ENCODE assay signal across 16 cellular contexts in the genomic region with DNA sequence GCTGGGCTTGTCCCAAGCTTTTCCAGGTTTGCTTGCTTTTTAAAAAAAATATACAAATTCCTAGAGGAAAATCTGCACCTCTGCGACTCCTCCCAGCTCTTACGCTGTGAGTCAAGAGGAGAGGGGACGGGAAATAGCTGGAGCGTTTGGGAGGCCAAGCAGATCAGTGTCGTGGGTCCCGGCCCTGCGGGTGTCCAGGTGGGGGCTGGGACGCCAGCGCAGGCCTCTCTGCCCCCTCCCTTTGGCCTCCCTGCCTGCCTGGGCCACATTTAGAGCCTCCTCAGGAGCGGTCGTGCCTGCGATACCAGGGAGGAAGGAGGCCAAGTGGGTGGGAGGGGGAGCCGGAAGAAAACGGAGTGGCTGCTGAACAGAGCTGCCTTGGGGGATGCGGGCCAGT. TPM values are rescaled to one million over a fixed set of nuclear protein-coding genes. Genes with fewer than 3 reads are reported as not detected.
DNase-seq lines count a peak whose midpoint lies in the region; ATAC-seq, FAIRE-seq and TF ChIP-seq lines count a peak whose summit lies in the region.
"Had no signal": no experiment of that assay in that cellular context is flagged by ENCODE, and none has a peak within 500 bp of the region (broad histone marks: within the 10 kb centered on the region; RNA-seq: fewer than 3 reads in every experiment).

No MANE protein-coding gene starts in this region.

- TF ChIP-seq POLR2A in H1 (IDR thresholded peaks at IDR 0.05; ENCODE audit: control extremely low read depth in 1 of 2, low read depth in 2 of 2, low read length in 2 of 2): no peak

- no peak overlapping the region for H2BK12ac ChIP-seq in H1 (ENCODE audit: low read depth, low read length)

- no peaks in the 10 kb centered on the region for H3K23me2 ChIP-seq in H1 (ENCODE audit: low read depth, low read length)

- peak overlapping the region; percentile 65; the same call in 1 of the 2 replicates for H4K8ac ChIP-seq in H1 (ENCODE audit: extremely low read depth, insufficient read depth, low read length)

- no peak overlapping the region for H2AK5ac ChIP-seq in H1 (ENCODE audit: low read depth, low read length)

- 45% methylated on average over 13 of the region's 15 CpGs; no CpG with 5 or more reads in 1 of the 2 experiments for WGBS in H1 (ENCODE audit: extremely low coverage in 1 of 2, insufficient coverage in 1 of 2, insufficient read length in 1 of 2, insufficient replicate concordance in 2 of 2, low coverage in 1 of 2, low lambda C conversion rate in 2 of 2, missing lambda C conversion rate in 1 of 2), 2 experiments

- H3K14ac ChIP-seq in H1 (ENCODE audit: insufficient read length): no peak overlapping the region

- no peak for TF ChIP-seq RAD21 in H1 (IDR thresholded peaks at IDR 0.05 in 1 of 2, conservative IDR thresholded peaks at IDR 0.05 in 1 of 2; ENCODE audit: low read depth in 2 of 2, low read length in 2 of 2)
- no peak for TF ChIP-seq RAD21 in neural cell (conservative IDR thresholded peaks at IDR 0.05)

- no peak overlapping the region for H4K91ac ChIP-seq in H1 (replicated peaks; ENCODE audit: insufficient read length, low read length)

- H3K9me2 ChIP-seq in neural cell (ENCODE audit: insufficient read depth, low read length): no peaks in the 10 kb centered on the region

- no peak overlapping the region for H2BK120ac ChIP-seq in H1 (replicated peaks; ENCODE audit: low read depth, low read length)

- no peak for TF ChIP-seq EP300 in H1 (IDR thresholded peaks at IDR 0.05; ENCODE audit: borderline replicate concordance in 1 of 2, low read depth in 2 of 2, low read length in 2 of 2)
- no peak for TF ChIP-seq EP300 in neural cell (conservative IDR thresholded peaks at IDR 0.05; ENCODE audit: poor library complexity, severe bottlenecking)

- H3K36me3 ChIP-seq in H1 (ENCODE audit: control insufficient read depth in 2 of 4, insufficient read depth in 4 of 4, low read length in 3 of 4) (no peaks in the 10 kb centered on the region; a peak in 1 of 8 replicates), neural cell (ENCODE audit: insufficient read depth, low read length) (no peaks in the 10 kb centered on the region), skeletal muscle tissue (ENCODE audit: control insufficient read depth in 3 of 3, insufficient read depth in 3 of 3, low read length in 3 of 3) (peaks cover 0 to 2% (median 1%) of the 10 kb centered on the region in 3 donors)
- H3K36me3 ChIP-seq: BLaER1 treated with 17β-estradiol and CSF1 and Interleukin-3, amounts not matched to agents 10 nM and 100 nM had no signal

- H3K9me3 ChIP-seq in H1 (ENCODE audit: insufficient read depth in 2 of 2, low read depth in 1 of 2, low read length in 1 of 2): no peaks in the 10 kb centered on the region
- H3K9me3 ChIP-seq in neural cell (ENCODE audit: low read length): no peaks in the 10 kb centered on the region
- no peaks in the 10 kb centered on the region for H3K9me3 ChIP-seq in skeletal muscle tissue (ENCODE audit: control insufficient read depth in 3 of 3, low read length in 3 of 3)
- H3K9me3 ChIP-seq: BLaER1 treated with 17β-estradiol and CSF1 and Interleukin-3, amounts not matched to agents 10 nM and 100 nM had no signal

- POLR2A ChIA-PET in H1 (lab: Charles Lee; ENCODE audit: partially characterized antibody) (no interaction called here), HEK293T (lab: Yijun Ruan, JAX) (no interaction called here)

- H3K79me2 ChIP-seq in H1 (ENCODE audit: control insufficient read depth in 1 of 2, insufficient read depth in 2 of 2, low read length in 2 of 2) (no peaks in the 10 kb centered on the region), neural cell (replicated peaks; ENCODE audit: insufficient read depth, low read length) (no peaks in the 10 kb centered on the region)

- H3K79me1 ChIP-seq in H1 (ENCODE audit: low read depth, low read length): no peaks in the 10 kb centered on the region

- peak; percentile 15 for DNase-seq in NCI-H2171 (lab: John Stamatoyannopoulos, UW)
- DNase-seq in NCI-H2171 treated with DMSO at 0.1 percent for 48 hours (lab: John Stamatoyannopoulos, UW): no peak
- DNase-seq in H1 (ENCODE audit: low read depth in 1 of 2, low spot score in 2 of 2): no peak
- DNase-seq in HEK293T (ENCODE audit: extremely low spot score): no peak
- no peak for DNase-seq in G401 (ENCODE audit: low spot score)
- DNase-seq: NCI-H1092 treated with DMSO at 0.1 percent for 48 hours; NCI-H2081 treated with DMSO at 0.1 percent for 48 hours; NK-92 treated with Interleukin-12 subunit alpha and Interleukin-12 subunit beta, amount 100 ng/mL, for 24 hours; SIG-M5 had no signal

- H3F3A ChIP-seq in neural cell (ENCODE audit: insufficient read depth, low read length, poor library complexity, severe bottlenecking): no peaks in the 10 kb centered on the region

- H3K27ac ChIP-seq in H1 (ENCODE audit: low read depth, low read length) (no peak overlapping the region), neural cell (ENCODE audit: low read length) (no peak overlapping the region), skeletal muscle tissue (ENCODE audit: low read depth, low read length) (peak overlapping the region; percentile 71)
- H3K27ac ChIP-seq: BLaER1 treated with 17β-estradiol and CSF1 and Interleukin-3, amounts not matched to agents 10 nM and 100 nM had no signal

- H2BK5ac ChIP-seq in H1 (ENCODE audit: low read depth, low read length): no peak overlapping the region

- peak overlapping the region; percentile 58 for H4K5ac ChIP-seq in H1 (ENCODE audit: insufficient read length, low read depth, low read length)

- H3K4me3 ChIP-seq in H1 (ENCODE audit: extremely low read depth in 1 of 4, insufficient read depth in 2 of 4, low read depth in 3 of 4, low read length in 4 of 4) (no peak overlapping the region), neural cell (ENCODE audit: low read length) (no peak overlapping the region), skeletal muscle tissue (ENCODE audit: low read length in 3 of 3) (peak overlapping the region in 2 of 3 donors; percentile 50 to 64)
- H3K4me3 ChIP-seq: BLaER1 treated with 17β-estradiol and CSF1 and Interleukin-3, amounts not matched to agents 10 nM and 100 nM had no signal

- no peak overlapping the region for H3K23ac ChIP-seq in H1 (ENCODE audit: insufficient read length)

- in situ Hi-C loops in G401 (cut with HindIII; ENCODE audit: low sequenced_read_pairs): no loop called here

- CTCF ChIA-PET in H1 (lab: Charles Lee; ENCODE audit: partially characterized antibody): interaction anchor here (0.5 to 13.1 kb wide), 16 partner anchors 7 to 287 kb away, joined by 3 to 149 read pairs (median 7); partner anchors contain the start of gene WNT4
- CTCF ChIA-PET in HEK293T (lab: Yijun Ruan, JAX): interaction anchor here (1.4 kb wide), 1 partner anchor 282 kb away, joined by 7 read pairs; no protein-coding TSS in a partner anchor

- ATAC-seq in GM19328 (IDR thresholded peaks at IDR 0.05; ENCODE audit: unreplicated experiment): no peak

- TF ChIP-seq CTCF in H1 (IDR thresholded peaks at IDR 0.05; ENCODE audit: control extremely low read depth in 1 of 3, insufficient read depth in 1 of 3, low read depth in 1 of 3, low read length in 3 of 3): no peak
- no peak for TF ChIP-seq CTCF in neural cell (IDR thresholded peaks at IDR 0.05; ENCODE audit: poor library complexity, severe bottlenecking)

- 0 out of 7 replicates have a peak, but pooled peaks cover 0 to 2% (median 0%) of the 10 kb centered on the region in 4 experiments for H3K27me3 ChIP-seq in H1 (replicated peaks in 1 of 4; ENCODE audit: control insufficient read depth in 3 of 4, extremely low read depth in 1 of 4, insufficient read depth in 3 of 4, low read length in 3 of 4)
- H3K27me3 ChIP-seq in neural cell (ENCODE audit: insufficient read depth, low read depth, low read length): no peaks in the 10 kb centered on the region
- H3K27me3 ChIP-seq in skeletal muscle tissue (ENCODE audit: control insufficient read depth in 3 of 3, insufficient read depth in 3 of 3, low read length in 3 of 3): peaks cover 0 to 5% (median 4%) of the 10 kb centered on the region in 3 donors

- H3K4me1 ChIP-seq in H1 (replicated peaks in 1 of 4; ENCODE audit: control insufficient read depth in 3 of 4, insufficient read depth in 4 of 4, low read length in 3 of 4) (peaks cover 4 to 34% (median 23%) of the 10 kb centered on the region in 4 experiments), skeletal muscle tissue (ENCODE audit: control insufficient read depth in 3 of 3, insufficient read depth in 3 of 3, low read length in 3 of 3) (peaks cover 27 to 46% (median 27%) of the 10 kb centered on the region in 3 donors)

- no peak overlapping the region for H3K56ac ChIP-seq in H1 (replicated peaks; ENCODE audit: insufficient read length, low read depth, low read length)

- no peak overlapping the region for H3K4ac ChIP-seq in H1 (replicated peaks; ENCODE audit: insufficient read length, low read depth, low read length)

- peaks cover 0 to 2% of the 10 kb centered on the region in 2 experiments for H4K20me1 ChIP-seq in H1 (replicated peaks in 1 of 2; ENCODE audit: control insufficient read depth in 1 of 2, insufficient read depth in 2 of 2, low read length in 2 of 2)
- H4K20me1 ChIP-seq in neural cell (ENCODE audit: insufficient read depth): no peaks in the 10 kb centered on the region

- no peak for FAIRE-seq in H1 (lab: Jason Lieb, UNC)

- no peak overlapping the region for H2AFZ ChIP-seq in H1 (ENCODE audit: low read length)
- H2AFZ ChIP-seq in neural cell (ENCODE audit: low read depth, low read length): no peak overlapping the region

- peak overlapping the region; percentile 8 to 41; a peak in 2 of 4 replicates for H3K4me2 ChIP-seq in H1 (ENCODE audit: insufficient read depth in 1 of 2, low read depth in 2 of 2, low read length in 2 of 2)
- no peak overlapping the region for H3K4me2 ChIP-seq in neural cell (ENCODE audit: low read length)
- H3K4me2 ChIP-seq: BLaER1 treated with 17β-estradiol and CSF1 and Interleukin-3, amounts not matched to agents 10 nM and 100 nM had no signal

- H3K9ac ChIP-seq in H1 (replicated peaks in 1 of 4; ENCODE audit: extremely low read depth in 1 of 4, low read depth in 3 of 4, low read length in 3 of 4) (no peak overlapping the region), neural cell (ENCODE audit: low read length) (peak overlapping the region; percentile 5), skeletal muscle tissue (ENCODE audit: low read depth in 1 of 3, low read length in 3 of 3) (peak overlapping the region; percentile 54 to 77 (median 64))
- H3K9ac ChIP-seq: BLaER1 treated with 17β-estradiol and CSF1 and Interleukin-3, amounts not matched to agents 10 nM and 100 nM had no signal

- no peak overlapping the region for H3K18ac ChIP-seq in H1 (ENCODE audit: extremely low read depth, low read length)

- peak overlapping the region; percentile 72; the same call in 1 of the 2 replicates for H2BK15ac ChIP-seq in H1 (ENCODE audit: low read length)

- H2BK20ac ChIP-seq in H1 (ENCODE audit: low read length): no peak overlapping the region

RNA-seq across cellular contexts. Expression of gene WNT4, which starts 9.0 kb away (rescaled TPM):
- total RNA-seq in H1 (2021; fragmentation: NEBNext Ultra II Directional; extraction: Animal tissue kit (Norgen Biotek cat#: 25700)): 1.3 and 1.4 TPM in 2 replicates
- polyA plus RNA-seq in H1 (2011; rRNA removed): 4.0 and 6.6 TPM in 2 replicates
- polyA plus RNA-seq in H1 (2011; cell fraction: cytosol; rRNA removed): 4.7 TPM
- 5.1 TPM for polyA plus RNA-seq in H1 (2011; cell fraction: nucleus; rRNA removed)
- 3.7 to 5.9 TPM (median 5.4 TPM) in 4 replicates for polyA plus RNA-seq in H1 (2012, experiment 1 of 2)
- 3.9 TPM for polyA plus RNA-seq in H1 (2012, experiment 2 of 2)
- polyA plus RNA-seq in H1 (2013, experiment 1 of 2): 0.22 TPM
- polyA plus RNA-seq in H1 (2013, experiment 2 of 2): 0.31 TPM
- polyA minus RNA-seq in H1 (2011; rRNA and poly(A)+ RNA removed): 3.8 and 6.0 TPM in 2 replicates
- polyA minus RNA-seq in H1 (2011; cell fraction: cytosol; rRNA and poly(A)+ RNA removed): 4.3 TPM
- 5.4 TPM for polyA minus RNA-seq in H1 (2011; cell fraction: nucleus; rRNA and poly(A)+ RNA removed)
- polyA plus RNA-seq in neural cell: 5.1 and 6.0 TPM in 2 replicates
- polyA minus RNA-seq in neural cell: 6.3 and 11.5 TPM in 2 replicates
- 3.1 TPM for total RNA-seq in skeletal muscle tissue
- 0.27 and 0.86 TPM in 2 replicates for total RNA-seq in G401 (2014; rRNA removed; shearing (Covaris generic))
- total RNA-seq: MCF 10A, OCI-LY7, RPMI7951 had no signal

Comparison
In these comparisons a context has a peak if more than half of its experiments do, and no peak if none do; other contexts are left out.
1. H3K4me3 ChIP-seq: peak in skeletal muscle tissue (2 of 3); none in H1 (0 of 4) and neural cell (single experiment).
2. H3K9ac ChIP-seq: peak in neural cell (single experiment) and skeletal muscle tissue (3 of 3); none in H1 (0 of 4).